In the genomic region with DNA sequence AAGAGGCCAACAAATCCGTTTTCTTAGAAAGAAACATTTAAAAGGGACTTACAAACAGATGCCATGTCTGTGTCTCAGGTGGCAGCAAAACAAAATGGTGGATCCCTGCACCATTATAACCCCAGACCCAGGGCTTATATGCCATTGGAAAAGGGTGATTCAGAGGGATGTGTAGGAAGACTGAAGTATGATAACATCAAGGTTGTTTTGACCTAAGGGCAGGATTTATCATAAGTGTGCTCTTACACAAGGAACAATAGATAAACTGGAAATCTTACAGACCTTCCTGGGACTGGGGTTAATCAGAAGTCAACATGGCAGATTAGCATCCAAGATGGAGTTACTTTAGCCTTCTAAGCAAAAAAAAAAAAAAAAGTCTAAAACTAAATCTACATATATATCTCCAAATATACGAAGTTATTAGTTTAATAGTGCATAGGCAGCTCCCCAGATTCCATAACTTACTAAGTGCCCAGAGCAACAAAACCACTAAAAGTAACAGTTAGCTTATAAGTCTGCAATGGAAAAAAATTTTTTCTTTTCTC, we compare ENCODE assay signal across 21 cellular contexts. TPM values are rescaled to one million over a fixed set of nuclear protein-coding genes. Genes with fewer than 3 reads are reported as not detected.
A peak's percentile ranks its signal among the peaks of the same experiment; 100 is the strongest.
DNase-seq lines count a peak whose midpoint lies in the region; ATAC-seq, FAIRE-seq and TF ChIP-seq lines count a peak whose summit lies in the region.
"Had no signal": no experiment of that assay in that cellular context is flagged by ENCODE, and none has a peak within 500 bp of the region (broad histone marks: within the 10 kb centered on the region; RNA-seq: fewer than 3 reads in every experiment).

No MANE protein-coding gene starts in this region.

- H3K4me2 ChIP-seq in SK-N-SH: no peak overlapping the region
- H3K4me2 ChIP-seq in neuronal stem cell (ENCODE audit: insufficient read depth, low read length, poor library complexity, severe bottlenecking): no peak overlapping the region
- H3K4me2 ChIP-seq in mammary epithelial cell (ENCODE audit: insufficient read depth, low read depth, low read length): no peak overlapping the region
- H3K4me2 ChIP-seq: A549, GM23338 had no signal

- no peaks in the 10 kb centered on the region for H4K20me1 ChIP-seq in SK-N-SH (ENCODE audit: insufficient read depth)
- H4K20me1 ChIP-seq in mammary epithelial cell (ENCODE audit: insufficient read depth, low read length): no peaks in the 10 kb centered on the region

- no peak overlapping the region for H3K23ac ChIP-seq in neuronal stem cell (ENCODE audit: low read depth, low read length, poor library complexity)

- DNase-seq in SK-N-SH (no peak), bronchial epithelial cell (ENCODE audit: low read depth) (peak; percentile 33), neuronal stem cell (ENCODE audit: low spot score) (no peak), left ventricle myocardium superior (no peak), NCI-H1436 (lab: John Stamatoyannopoulos, UW) (no peak), mammary epithelial cell (no peak)
- DNase-seq: AML-193; Caco-2; CD4-positive, alpha-beta T cell; GDM1; HCEC 1CT had no signal

- no peak for TF ChIP-seq RAD21 in SK-N-SH (IDR thresholded peaks at IDR 0.05; ENCODE audit: low read length)

- H3K9me2 ChIP-seq in SK-N-SH: no peaks in the 10 kb centered on the region

- no peak overlapping the region for H2BK5ac ChIP-seq in neuronal stem cell (ENCODE audit: low read length)

- H3K14ac ChIP-seq in neuronal stem cell (ENCODE audit: low read length): no peak overlapping the region

- ATAC-seq in SK-N-SH treated with all-trans-retinoic acid at 6 μM for 48 hours: no peak
- ATAC-seq in left ventricle myocardium superior: no peak
- ATAC-seq: A549, GM23338, HepG2 had no signal

- POLR2A ChIA-PET in SK-N-SH (lab: Yijun Ruan, JAX): no interaction called here

- BruUV-seq in mammary epithelial cell (replicated peaks; lab: Mats Ljungman, UMichigan): no TSS peak

- H3K27me3 ChIP-seq in SK-N-SH (ENCODE audit: insufficient read depth) (no peaks in the 10 kb centered on the region), bronchial epithelial cell (ENCODE audit: control insufficient read depth, insufficient read depth, low read length) (no peaks in the 10 kb centered on the region), neuronal stem cell (ENCODE audit: control insufficient read depth in 3 of 3, insufficient read depth in 3 of 3, low read depth in 1 of 3, low read length in 3 of 3) (no peaks in the 10 kb centered on the region), mammary epithelial cell (ENCODE audit: insufficient read depth, low read length) (no peaks in the 10 kb centered on the region)

- dilution Hi-C loops in mammary epithelial cell (cut with HindIII; ENCODE audit: low sequenced_read_pairs): no loop called here

- H3K36me3 ChIP-seq in SK-N-SH (replicated peaks in 1 of 2; ENCODE audit: control insufficient read depth in 1 of 2, insufficient read depth in 2 of 2, low read length in 1 of 2): no peaks in the 10 kb centered on the region
- H3K36me3 ChIP-seq in bronchial epithelial cell (ENCODE audit: control insufficient read depth, insufficient read depth, low read length): no peaks in the 10 kb centered on the region
- H3K36me3 ChIP-seq in neuronal stem cell (replicated peaks in 1 of 2; ENCODE audit: control insufficient read depth in 2 of 2, insufficient read depth in 2 of 2, low read length in 2 of 2): no peaks in the 10 kb centered on the region
- no peaks in the 10 kb centered on the region for H3K36me3 ChIP-seq in mammary epithelial cell (ENCODE audit: insufficient read depth, low read length)

- WGBS in SK-N-SH (ENCODE audit: low lambda C conversion rate): 54% methylated on average over 2 of the region's 2 CpGs
- WGBS in neuronal stem cell (ENCODE audit: extremely low coverage in 2 of 2, insufficient read length in 2 of 2, insufficient replicate concordance in 1 of 2), 2 donors: no CpG with 5 or more reads among the region's 2 CpGs
- WGBS in mammary epithelial cell (ENCODE audit: low coverage, missing lambda C conversion rate): 62% methylated on average over 2 of the region's 2 CpGs

- no peak overlapping the region for H2AK5ac ChIP-seq in neuronal stem cell (ENCODE audit: low read depth, low read length)

- no peak overlapping the region for H2BK15ac ChIP-seq in neuronal stem cell (ENCODE audit: low read length)

- no peak for TF ChIP-seq EP300 in SK-N-SH (IDR thresholded peaks at IDR 0.05; ENCODE audit: borderline replicate concordance in 1 of 2, low read depth in 1 of 2, low read length in 1 of 2)

- no peak overlapping the region for H4K8ac ChIP-seq in neuronal stem cell (ENCODE audit: low read depth, low read length)

- no peaks in the 10 kb centered on the region for H3F3A ChIP-seq in SK-N-SH (replicated peaks; ENCODE audit: insufficient read depth)

- H4K91ac ChIP-seq in neuronal stem cell (ENCODE audit: low read depth, low read length, poor library complexity): no peak overlapping the region

- intact Hi-C loops in left ventricle myocardium superior (cut with micrococcal nuclease) (no loop called here), mammary epithelial cell (cut with micrococcal nuclease) (no loop called here)

- TF ChIP-seq CTCF in SK-N-SH (IDR thresholded peaks at IDR 0.05) (no peak), bronchial epithelial cell (IDR thresholded peaks at IDR 0.05; ENCODE audit: insufficient read depth, low read length, severe bottlenecking) (no peak), mammary epithelial cell (conservative IDR thresholded peaks at IDR 0.05 in 1 of 2, IDR thresholded peaks at IDR 0.05 in 1 of 2; ENCODE audit: extremely low read depth in 1 of 2, insufficient read depth in 1 of 2, low read depth in 1 of 2, low read length in 2 of 2) (no peak)

- H3K4me3 ChIP-seq in SK-N-SH (ENCODE audit: low read depth in 2 of 2, low read length in 1 of 2): no peak overlapping the region
- no peak overlapping the region for H3K4me3 ChIP-seq in bronchial epithelial cell (ENCODE audit: low read depth, low read length)
- no peak overlapping the region for H3K4me3 ChIP-seq in neuronal stem cell (ENCODE audit: low read length in 2 of 2)
- no peak overlapping the region for H3K4me3 ChIP-seq in mammary epithelial cell (replicated peaks in 1 of 3; ENCODE audit: insufficient read depth in 1 of 3, low read depth in 2 of 3, low read length in 3 of 3)
- H3K4me3 ChIP-seq: A549, GM23338 had no signal

- no peak overlapping the region for H3K27ac ChIP-seq in SK-N-SH (ENCODE audit: low read depth in 2 of 2, low read length in 1 of 2)
- no peak overlapping the region for H3K27ac ChIP-seq in neuronal stem cell (replicated peaks; ENCODE audit: low read length)
- H3K27ac ChIP-seq in mammary epithelial cell (ENCODE audit: insufficient read depth, low read depth, low read length): no peak overlapping the region
- H3K27ac ChIP-seq: 22Rv1, A549, C4-2B had no signal

- H3K4me1 ChIP-seq in SK-N-SH (ENCODE audit: control insufficient read depth in 1 of 2, insufficient read depth in 2 of 2, low read depth in 1 of 2, low read length in 1 of 2): peaks cover 0 to 20% of the 10 kb centered on the region in 2 experiments; a peak in 2 of 4 replicates
- peaks cover 0 to 1% of the 10 kb centered on the region in 2 donors for H3K4me1 ChIP-seq in neuronal stem cell (ENCODE audit: control insufficient read depth in 2 of 2, insufficient read depth in 1 of 2, low read depth in 1 of 2, low read length in 2 of 2)
- peaks cover 2% of the 10 kb centered on the region for H3K4me1 ChIP-seq in mammary epithelial cell (ENCODE audit: insufficient read depth, low read length)
- H3K4me1 ChIP-seq: A549, Caco-2 had no signal

- no peaks in the 10 kb centered on the region for H3K79me2 ChIP-seq in SK-N-SH (ENCODE audit: insufficient read depth)
- H3K79me2 ChIP-seq in mammary epithelial cell (ENCODE audit: insufficient read depth, low read length): no peaks in the 10 kb centered on the region

- no peak overlapping the region for H2AFZ ChIP-seq in SK-N-SH (ENCODE audit: low read depth)
- peak overlapping the region; percentile 34 for H2AFZ ChIP-seq in neuronal stem cell (ENCODE audit: low read length)
- no peak overlapping the region for H2AFZ ChIP-seq in mammary epithelial cell (ENCODE audit: low read depth, low read length)
- H2AFZ ChIP-seq: GM23338 had no signal

- H3K79me1 ChIP-seq in neuronal stem cell (ENCODE audit: low read depth, low read length): no peaks in the 10 kb centered on the region

- H3K9me3 ChIP-seq in SK-N-SH (no peaks in the 10 kb centered on the region), neuronal stem cell (replicated peaks in 1 of 2; ENCODE audit: control insufficient read depth in 2 of 2, insufficient read depth in 1 of 2, low read depth in 1 of 2, low read length in 2 of 2) (no peaks in the 10 kb centered on the region), mammary epithelial cell (replicated peaks; ENCODE audit: insufficient read depth, low read length) (no peaks in the 10 kb centered on the region)
- H3K9me3 ChIP-seq: A549, Caco-2 had no signal

- CTCF ChIA-PET in SK-N-SH (lab: Yijun Ruan, JAX) (no interaction called here), mammary epithelial cell (lab: Charles Lee; ENCODE audit: low non-redundant PET) (interaction anchor here (0.7 kb wide), 1 partner anchor 126 kb away, joined by 3 read pairs; no protein-coding TSS in a partner anchor)

- no peak overlapping the region for H3K4ac ChIP-seq in neuronal stem cell (ENCODE audit: low read length)

- no peak overlapping the region for H3K9ac ChIP-seq in SK-N-SH
- no peak overlapping the region for H3K9ac ChIP-seq in neuronal stem cell (ENCODE audit: low read depth, low read length, poor library complexity)
- H3K9ac ChIP-seq in mammary epithelial cell (ENCODE audit: insufficient read depth, low read length): no peak overlapping the region

- no peak overlapping the region for H2BK12ac ChIP-seq in neuronal stem cell (ENCODE audit: low read length)

- in situ Hi-C loops in mammary epithelial cell (cut with MboI; ENCODE audit: low sequenced_read_pairs in 2 of 2): no loop called here

- no peak overlapping the region for H3K18ac ChIP-seq in neuronal stem cell (ENCODE audit: low read length)

- FAIRE-seq in bronchial epithelial cell (lab: Jason Lieb, UNC): no peak
- FAIRE-seq: A549, D721Med, GM12892, GM18507, H54, HepG2 had no signal

- H2BK120ac ChIP-seq in neuronal stem cell (ENCODE audit: low read depth, low read length): no peak overlapping the region

TF ChIP-seq in SK-N-SH treated with all-trans-retinoic acid at 6 μM for 48 hours, 23 proteins besides CTCF, POLR2A, EP300 and RAD21 (continues in another document):
- TF ChIP-seq TCF4 (CRISPR knock-in tag; IDR thresholded peaks at IDR 0.05; ENCODE audit: borderline replicate concordance): no peak

TF ChIP-seq in SK-N-SH, 30 proteins besides CTCF, POLR2A, EP300 and RAD21 (continues in another document):
- no peak for TF ChIP-seq FOXM1 (IDR thresholded peaks at IDR 0.05; ENCODE audit: low read depth)
- TF ChIP-seq POLR2AphosphoS5 (IDR thresholded peaks at IDR 0.05; ENCODE audit: low read depth, low read length): no peak
- TF ChIP-seq GATA2 (CRISPR knock-in tag; IDR thresholded peaks at IDR 0.05): no peak

RNA-seq across cellular contexts. Expression of a gene that starts 34.3 kb away (rescaled TPM):
- polyA plus RNA-seq in SK-N-SH (2012; rRNA removed): 0.05 and 0.10 TPM in 2 replicates
- 0.05 and 0.08 TPM in 2 replicates for polyA plus RNA-seq in SK-N-SH (2012; cell fraction: cytosol; rRNA removed)
- 0.08 and 0.25 TPM in 2 replicates for polyA plus RNA-seq in SK-N-SH (2012; cell fraction: nucleus; rRNA removed)
- total RNA-seq in bronchial epithelial cell: not detected in 2 replicates
- polyA plus RNA-seq in neuronal stem cell (2013, experiment 1 of 2): 0.04 TPM
- 0.06 TPM for polyA plus RNA-seq in neuronal stem cell (2013, experiment 2 of 2)
- not detected for total RNA-seq in left ventricle myocardium superior
- not detected for total RNA-seq in mammary epithelial cell
- not detected for polyA plus RNA-seq in mammary epithelial cell
- not detected for polyA minus RNA-seq in mammary epithelial cell
- total RNA-seq: Caco-2; CD4-positive, alpha-beta T cell; HepG2 had no signal
- polyA plus RNA-seq: A549, HepG2 had no signal
